In genomic region chr12:48279096-48279495, GRCh38 we compare ENCODE assay signal across 13 cellular contexts.
"Had no signal": no experiment of that assay in that cellular context is flagged by ENCODE, and none has a peak within 500 bp of the region (broad histone marks: within the 10 kb centered on the region; RNA-seq: fewer than 3 reads in every experiment).

No MANE protein-coding gene starts in this region.

- DNase-seq: activated B cell treated with CpG ODN at 0.5 μM for 24 hours; activated CD4-positive, alpha-beta T cell treated with anti-CD3 and anti-CD28 coated beads, Interleukin-2, amount 10 ng/mL, durations not matched to agents 24 days and 14 days; activated naive CD4-positive, alpha-beta T cell treated with anti-CD3 and anti-CD28 coated beads, Interleukin-2, amount 10 ng/mL, durations not matched to agents 7 days and 5 days; adrenal gland; central memory CD4-positive, alpha-beta T cell; effector memory CD4-positive, alpha-beta T cell; heart left ventricle; left ventricle myocardium inferior; posterior cingulate gyrus; T-helper 2 cell had no signal

- H3K27me3 ChIP-seq: adrenal gland, tibial nerve had no signal

- H3K36me3 ChIP-seq: adrenal gland, heart left ventricle, left ventricle myocardium inferior, tibial nerve had no signal

- H3K27ac ChIP-seq: coronary artery, left ventricle myocardium inferior, tibial nerve had no signal

- H3K4me1 ChIP-seq: left ventricle myocardium inferior, tibial nerve had no signal

- H3K4me3 ChIP-seq: adrenal gland, coronary artery, heart left ventricle, left ventricle myocardium inferior, skin epidermis, tibial nerve had no signal

- ATAC-seq: heart left ventricle had no signal
